20 cellular contexts compared by ENCODE assay signal in genomic region chr12:3656946-3657622, GRCh38.
"Had no signal": no experiment of that assay in that cellular context is flagged by ENCODE, and none has a peak within 500 bp of the region (broad histone marks: within the 10 kb centered on the region; RNA-seq: fewer than 3 reads in every experiment).

No MANE protein-coding gene starts in this region.

- FAIRE-seq: K562 had no signal

- H3K9ac ChIP-seq: KMS-11, SK-N-SH had no signal

- H3K27me3 Mint-ChIP-seq: IgD-negative memory B cell had no signal

- H3K4me2 ChIP-seq: KMS-11, SK-N-SH had no signal

- H3K4me3 ChIP-seq: K562 had no signal

- H3K4me1 Mint-ChIP-seq: IgD-negative memory B cell had no signal

- H3K9me3 ChIP-seq: SK-N-SH had no signal

- H3K27ac ChIP-seq: HL-60, KMS-11, RWPE1 had no signal

- DNase-seq: Kasumi-1, MM.1S, NCI-H1092 treated with DMSO at 0.1 percent for 48 hours, NCI-H1436, NCI-H187, NCI-H2029, NCI-H2081 treated with DMSO at 0.1 percent for 48 hours, NCI-H2171, NCI-H226, NCI-H446, NCI-H510A, NCI-H524 treated with DMSO at 0.1 percent for 48 hours, NCI-H774, SHP77, SK-N-SH had no signal

- H3K4me3 Mint-ChIP-seq: IgD-negative memory B cell had no signal

- H3K9me3 Mint-ChIP-seq: IgD-negative memory B cell had no signal
